Comparison of ENCODE assay signal across 8 cellular contexts in genomic region chr6:41577865-41578713, GRCh38. TPM values are rescaled to one million over a fixed set of nuclear protein-coding genes. Genes with fewer than 3 reads are reported as not detected.
DNase-seq lines count a peak whose midpoint lies in the region; TF ChIP-seq lines count a peak whose summit lies in the region.

No MANE protein-coding gene starts in this region.

- POLR2A ChIA-PET in CD8-positive, alpha-beta memory T cell (lab: Charles Lee), result no interaction called here

- no peak overlapping the region for H3K4me3 ChIP-seq in CD8-positive, alpha-beta memory T cell (ENCODE audit: low read length)
- peak overlapping the region; percentile 56 for H3K4me3 ChIP-seq in iPS-20b (ENCODE audit: low read length)

- no peaks in the 10 kb centered on the region for H3K9me3 Mint-ChIP-seq in CD8-positive, alpha-beta memory T cell
- H3K9me3 Mint-ChIP-seq in type B pancreatic cell, result no peaks in the 10 kb centered on the region

- H3K36me3 Mint-ChIP-seq in CD8-positive, alpha-beta memory T cell, result peaks cover 0 to 13% (median 6%) of the 10 kb centered on the region in 3 donors
- peaks cover 29% of the 10 kb centered on the region for H3K36me3 Mint-ChIP-seq in type B pancreatic cell

- peak overlapping the region; percentile 74 for H3K27ac ChIP-seq in CD8-positive, alpha-beta memory T cell (ENCODE audit: low read depth, low read length)
- H3K27ac ChIP-seq in VCaP (peak overlapping the region; percentile 56), iPS-20b (ENCODE audit: low read length) (peak overlapping the region; percentile 64)

- no peak overlapping the region for H3K4me3 Mint-ChIP-seq in CD8-positive, alpha-beta memory T cell
- H3K4me3 Mint-ChIP-seq in type B pancreatic cell, result peak overlapping the region; percentile 77

- H3K9ac ChIP-seq in iPS-20b (ENCODE audit: low read depth, low read length), result peak overlapping the region; percentile 77; the same call in 1 of the 2 replicates

- H3K9me3 ChIP-seq in CD8-positive, alpha-beta memory T cell (ENCODE audit: low read length), result no peaks in the 10 kb centered on the region
- H3K9me3 ChIP-seq in iPS-20b (ENCODE audit: insufficient read depth, low read depth, low read length), result no peaks in the 10 kb centered on the region

- no peak for DNase-seq in CD8-positive, alpha-beta memory T cell
- DNase-seq in NCI-H1092 treated with DMSO at 0.1 percent for 48 hours (lab: John Stamatoyannopoulos, UW) (peak; percentile 84), type B pancreatic cell (ENCODE audit: extremely low spot score, unreplicated experiment) (no peak), NK-92 (lab: John Stamatoyannopoulos, UW; ENCODE audit: unreplicated experiment) (no peak), ACHN (no peak), GM13976 (ENCODE audit: low spot score) (no peak)

- H3K27me3 ChIP-seq in CD8-positive, alpha-beta memory T cell (ENCODE audit: insufficient read depth, low read length, poor library complexity, severe bottlenecking), result no peaks in the 10 kb centered on the region
- no peaks in the 10 kb centered on the region for H3K27me3 ChIP-seq in iPS-20b (ENCODE audit: insufficient read depth, low read length)

- no peaks in the 10 kb centered on the region for H3K27me3 Mint-ChIP-seq in CD8-positive, alpha-beta memory T cell
- H3K27me3 Mint-ChIP-seq in type B pancreatic cell, result no peaks in the 10 kb centered on the region

- peak overlapping the region in 1 of 8 donors; percentile 44 for H3K27ac Mint-ChIP-seq in CD8-positive, alpha-beta memory T cell
- H3K27ac Mint-ChIP-seq in type B pancreatic cell, result peak overlapping the region; percentile 91

- H3K4me1 Mint-ChIP-seq in CD8-positive, alpha-beta memory T cell, result peaks cover 0 to 2% (median 0%) of the 10 kb centered on the region in 3 donors
- peaks cover 71% of the 10 kb centered on the region for H3K4me1 Mint-ChIP-seq in type B pancreatic cell (ENCODE audit: unreplicated experiment)

- no peaks in the 10 kb centered on the region for H3K4me1 ChIP-seq in CD8-positive, alpha-beta memory T cell (ENCODE audit: insufficient read depth, low read length)
- H3K4me1 ChIP-seq in iPS-20b (ENCODE audit: insufficient read depth, low read length), result peaks cover 31% of the 10 kb centered on the region

- no peaks in the 10 kb centered on the region for H3K36me3 ChIP-seq in CD8-positive, alpha-beta memory T cell (ENCODE audit: insufficient read depth, low read length)
- no peaks in the 10 kb centered on the region for H3K36me3 ChIP-seq in iPS-20b (ENCODE audit: insufficient read depth, low read depth, low read length)

- CTCF ChIA-PET in CD8-positive, alpha-beta memory T cell (lab: Charles Lee), result no interaction called here

- in situ Hi-C loops in ACHN (cut with HindIII; ENCODE audit: low pct_ligation_motif_present, low pct_unique_long_range_greater_than_20kb, low sequenced_read_pairs), result no loop called here
- in situ Hi-C loops in GM13976 (cut with MboI; ENCODE audit: low sequenced_read_pairs, unreplicated experiment), result no loop called here

- TF ChIP-seq CTCF in VCaP (conservative IDR thresholded peaks at IDR 0.05) (no peak), type B pancreatic cell (conservative IDR thresholded peaks at IDR 0.05) (no peak), GM13976 (IDR thresholded peaks at IDR 0.05; ENCODE audit: borderline replicate concordance, control extremely low read depth, extremely low read depth, insufficient read depth, missing control alignments) (no peak)

RNA-seq across cellular contexts. Expression of gene FOXP4, which starts 31.9 kb away (rescaled TPM):
- total RNA-seq in CD8-positive, alpha-beta memory T cell, result 10 to 100 TPM; 22.2 to 22.3 TPM
- polyA plus RNA-seq in CD8-positive, alpha-beta memory T cell, result 1.6 TPM
- total RNA-seq in type B pancreatic cell (ENCODE audit: low replicate concordance), result 62.2 and 100 TPM in 2 replicates
